In genomic region chr16:73054131-73054496, GRCh38 we compare ENCODE assay signal across 10 cellular contexts. TPM values are rescaled to one million over a fixed set of nuclear protein-coding genes. Genes with fewer than 3 reads are reported as not detected.
DNase-seq lines count a peak whose midpoint lies in the region; ATAC-seq and TF ChIP-seq lines count a peak whose summit lies in the region.
"Had no signal": no experiment of that assay in that cellular context is flagged by ENCODE, and none has a peak within 500 bp of the region (broad histone marks: within the 10 kb centered on the region; RNA-seq: fewer than 3 reads in every experiment).

No MANE protein-coding gene starts in this region.

- H3K4me3 ChIP-seq in H7 (ENCODE audit: insufficient read depth, low read depth, low read length), result no peak overlapping the region
- no peak overlapping the region for H3K4me3 ChIP-seq in gastroesophageal sphincter
- H3K4me3 ChIP-seq in sigmoid colon, result peak overlapping the region in 2 of 4 donors; percentile 83 to 91

- H3K36me3 ChIP-seq in H7 (replicated peaks; ENCODE audit: control insufficient read depth, insufficient read depth, low read length) (no peaks in the 10 kb centered on the region), gastroesophageal sphincter (no peaks in the 10 kb centered on the region), sigmoid colon (no peaks in the 10 kb centered on the region)

- TF ChIP-seq EP300 in gastroesophageal sphincter (IDR thresholded peaks at IDR 0.05), result no peak
- TF ChIP-seq EP300 in sigmoid colon (IDR thresholded peaks at IDR 0.05), result no peak

- peak; percentile 58 for DNase-seq in H7
- DNase-seq in RWPE1 (ENCODE audit: low spot score), result no peak
- peak; percentile 70 for DNase-seq in sigmoid colon
- DNase-seq in DMS79 (lab: John Stamatoyannopoulos, UW), result no peak
- DNase-seq in activated naive CD4-positive, alpha-beta T cell treated with Interleukin-2 at 50 U/mL for 16 hours, result no peak
- DNase-seq: activated naive CD4-positive, alpha-beta T cell treated with anti-CD3 and anti-CD28 coated beads, Interleukin-2, amount 10 ng/mL, durations not matched to agents 7 days and 5 days; erythroblast had no signal

- H3K9me3 ChIP-seq in gastroesophageal sphincter (no peaks in the 10 kb centered on the region), sigmoid colon (no peaks in the 10 kb centered on the region)

- no peak for ATAC-seq in gastroesophageal sphincter
- no peak for ATAC-seq in GM18873 (IDR thresholded peaks at IDR 0.05; ENCODE audit: low FRiP score, unreplicated experiment)
- no peak for ATAC-seq in HG02870 (IDR thresholded peaks at IDR 0.05; ENCODE audit: unreplicated experiment)

- intact Hi-C loops in sigmoid colon (cut with DNase I), result no loop called here

- POLR2A ChIA-PET in RWPE1 (lab: Yijun Ruan, JAX; ENCODE audit: low non-redundant PET), result interaction anchor here (0.6 kb wide), 1 partner anchor 173 kb away, joined by 13 read pairs; no protein-coding TSS in a partner anchor

- CTCF ChIA-PET in RWPE1 (lab: Yijun Ruan, JAX), result interaction anchor here (0.5 to 1.0 kb wide), 4 partner anchors 221 to 654 kb away, joined by 3 to 6 read pairs (median 3); no protein-coding TSS in a partner anchor

- no peak for TF ChIP-seq POLR2A in gastroesophageal sphincter (IDR thresholded peaks at IDR 0.05)
- no peak for TF ChIP-seq POLR2A in sigmoid colon (IDR thresholded peaks at IDR 0.05)

- TF ChIP-seq CTCF in RWPE1 (conservative IDR thresholded peaks at IDR 0.05; ENCODE audit: low read depth), result no peak
- TF ChIP-seq CTCF in gastroesophageal sphincter (IDR thresholded peaks at IDR 0.05), result no peak
- TF ChIP-seq CTCF in sigmoid colon (IDR thresholded peaks at IDR 0.05), result no peak

- H3K27me3 ChIP-seq in H7 (ENCODE audit: control insufficient read depth, insufficient read depth, low read length) (peaks cover 59% of the 10 kb centered on the region), gastroesophageal sphincter (no peaks in the 10 kb centered on the region), sigmoid colon (no peaks in the 10 kb centered on the region)

- peak overlapping the region; percentile 96 for H3K27ac ChIP-seq in RWPE1
- H3K27ac ChIP-seq in gastroesophageal sphincter, result peak overlapping the region; percentile 84 to 97 (median 92)
- H3K27ac ChIP-seq in sigmoid colon, result peak overlapping the region; percentile 94 to 99 (median 97)

- peaks cover 0 to 85% (median 29%) of the 10 kb centered on the region in 3 donors for H3K4me1 ChIP-seq in gastroesophageal sphincter
- H3K4me1 ChIP-seq in sigmoid colon, result peaks cover 3 to 78% (median 75%) of the 10 kb centered on the region in 4 donors

- 4 to 34% methylated on average over 3 to 9 of the region's 10 CpGs for WGBS in gastroesophageal sphincter (ENCODE audit: low coverage in 1 of 2), 2 donors
- 17 to 41% methylated on average over 10 of the region's 10 CpGs for WGBS in sigmoid colon, 2 donors

RNA-seq across cellular contexts. Expression of gene ZFHX3, which starts 6.2 kb away (rescaled TPM):
- total RNA-seq in H7 (2014; rRNA removed; shearing (Covaris generic)), result 1.2 and 1.3 TPM in 2 replicates
- 10 to 100 TPM; 24.0 to 47.1 (median 29.5) TPM for total RNA-seq in gastroesophageal sphincter
- total RNA-seq in sigmoid colon, result 10 to 100 TPM; 17.8 to 38.8 (median 19.1) TPM
- 1 to 10 TPM in 2 of 3 donors, under 1 TPM in 1; 0.69 to 4.3 (median 1.2) TPM for polyA plus RNA-seq in sigmoid colon

Comparison
In these comparisons a context has a peak if more than half of its experiments do, and no peak if none do; other contexts are left out.
1. DNase-seq: peak in H7 (single experiment) and sigmoid colon (single experiment); none in RWPE1 (single experiment), DMS79 (single experiment) and activated naive CD4-positive, alpha-beta T cell treated with Interleukin-2 at 50 U/mL for 16 hours (single experiment).
2. Peak in every context shown above with its lines, with median percentiles within 50 percentile points of each other: H3K27ac ChIP-seq.